10 cellular contexts compared by ENCODE assay signal in genomic region chr19:34316741-34317241, GRCh38. TPM values are rescaled to one million over a fixed set of nuclear protein-coding genes. Genes with fewer than 3 reads are reported as not detected.
A peak's percentile ranks its signal among the peaks of the same experiment; 100 is the strongest.
DNase-seq lines count a peak whose midpoint lies in the region; ATAC-seq and TF ChIP-seq lines count a peak whose summit lies in the region.
"Had no signal": no experiment of that assay in that cellular context is flagged by ENCODE, and none has a peak within 500 bp of the region (broad histone marks: within the 10 kb centered on the region; RNA-seq: fewer than 3 reads in every experiment).

No MANE protein-coding gene starts in this region.

- POLR2A ChIA-PET in PC-3 (lab: Charles Lee; ENCODE audit: unreplicated experiment) = no interaction called here

- no peaks in the 10 kb centered on the region for H3F3A ChIP-seq in PC-3 (ENCODE audit: low read length, unreplicated experiment)

- WGBS in esophagus muscularis mucosa = 84% methylated on average over 3 of the region's 3 CpGs
- WGBS in psoas muscle, 3 donors = 68 to 77% (median 72%) methylated on average over 3 of the region's 3 CpGs

- ATAC-seq in PC-3 = peak; percentile 58; the same call in 1 of the 2 replicates
- ATAC-seq in psoas muscle = peak; percentile 39 to 61 (median 54)
- no peak for ATAC-seq in GM19397 (IDR thresholded peaks at IDR 0.05; ENCODE audit: unreplicated experiment)
- no peak for ATAC-seq in GM18867 (IDR thresholded peaks at IDR 0.05; ENCODE audit: unreplicated experiment)

- H3K9me2 ChIP-seq in PC-3 (replicated peaks; ENCODE audit: low read length) = no peaks in the 10 kb centered on the region

- intact Hi-C loops in PC-3 (cut with micrococcal nuclease) = no loop called here
- intact Hi-C loops in esophagus muscularis mucosa (cut with DNase I) = no loop called here
- intact Hi-C loops in psoas muscle (cut with DNase I) = loop anchor here in 1 of 2 donors (5.0 kb wide), 1 partner anchor 39 kb away; no protein-coding TSS in a partner anchor

- H3K4me1 ChIP-seq in PC-3 (ENCODE audit: insufficient read depth, low read length) (peaks cover 16% of the 10 kb centered on the region; the same call in 1 of the 2 replicates), esophagus muscularis mucosa (peaks cover 17 to 49% (median 24%) of the 10 kb centered on the region in 4 donors), psoas muscle (peaks cover 52% of the 10 kb centered on the region)

- H4K20me1 ChIP-seq in PC-3 (ENCODE audit: low read length) = no peaks in the 10 kb centered on the region

- no peak overlapping the region for H3K4me2 ChIP-seq in PC-3 (ENCODE audit: low read length)

- H3K9me3 ChIP-seq in PC-3 (ENCODE audit: low read length) (no peaks in the 10 kb centered on the region), esophagus muscularis mucosa (no peaks in the 10 kb centered on the region), psoas muscle (no peaks in the 10 kb centered on the region)

- no peak for TF ChIP-seq POLR2A in esophagus muscularis mucosa (IDR thresholded peaks at IDR 0.05; ENCODE audit: low read depth)

- H2AFZ ChIP-seq in PC-3 (ENCODE audit: low read length) = no peak overlapping the region

- H3K36me3 ChIP-seq in PC-3 (ENCODE audit: low read depth, low read length) (no peaks in the 10 kb centered on the region), esophagus muscularis mucosa (peaks cover 8 to 20% (median 16%) of the 10 kb centered on the region in 4 donors), psoas muscle (ENCODE audit: insufficient read depth in 1 of 2, low read depth in 1 of 2) (peaks cover 0 to 18% of the 10 kb centered on the region in 2 donors)

- H3K27me3 ChIP-seq in PC-3 (ENCODE audit: low read length) (no peaks in the 10 kb centered on the region), esophagus muscularis mucosa (no peaks in the 10 kb centered on the region), psoas muscle (ENCODE audit: insufficient read depth in 3 of 3, low read length in 2 of 3) (no peaks in the 10 kb centered on the region)

- TF ChIP-seq EP300 in esophagus muscularis mucosa (IDR thresholded peaks at IDR 0.05) = no peak

- H3K79me2 ChIP-seq in PC-3 (ENCODE audit: low read length) = no peaks in the 10 kb centered on the region

- no peak for TF ChIP-seq CTCF in PC-3 (conservative IDR thresholded peaks at IDR 0.05; ENCODE audit: low read depth, low read length)
- no peak for TF ChIP-seq CTCF in esophagus muscularis mucosa (IDR thresholded peaks at IDR 0.05)
- TF ChIP-seq CTCF in psoas muscle (IDR thresholded peaks at IDR 0.05) = no peak

- H3K27ac ChIP-seq in PC-3 (ENCODE audit: low read length) = no peak overlapping the region
- H3K27ac ChIP-seq in esophagus muscularis mucosa (replicated peaks in 1 of 4) = peak overlapping the region in 3 of 4 donors; percentile 38 to 44 (median 42)
- peak overlapping the region; percentile 72 for H3K27ac ChIP-seq in psoas muscle

- no peak overlapping the region for H3K9ac ChIP-seq in PC-3 (ENCODE audit: low read length)

- H3K4me3 ChIP-seq in PC-3 (ENCODE audit: low read length) (no peak overlapping the region), esophagus muscularis mucosa (no peak overlapping the region), psoas muscle (no peak overlapping the region)

- CTCF ChIA-PET in PC-3 (lab: Charles Lee) = no interaction called here

- no TSS peak for BruUV-seq in PC-3 (replicated peaks; lab: Mats Ljungman, UMichigan)

- peak; percentile 10 for DNase-seq in COLO829 (ENCODE audit: low spot score)
- DNase-seq in PC-3 = peak; percentile 17
- no peak for DNase-seq in esophagus muscularis mucosa (ENCODE audit: extremely low spot score)
- no peak for DNase-seq in psoas muscle
- DNase-seq in NCI-H187 (lab: John Stamatoyannopoulos, UW) = no peak
- no peak for DNase-seq in anterior cingulate cortex (lab: John Stamatoyannopoulos, UW)
- DNase-seq: NCI-H1048, SIG-M5 had no signal

RNA-seq across cellular contexts. Expression of gene GPI, which starts 48.2 kb away (rescaled TPM):
- total RNA-seq in PC-3 (2014; rRNA removed) = 263 and 319 TPM in 2 replicates
- 100 to 1,000 TPM; 121 to 313 (median 212) TPM for total RNA-seq in esophagus muscularis mucosa
- total RNA-seq in psoas muscle = 100 to 1,000 TPM; 170 to 259 (median 255) TPM
- 100 to 1,000 TPM; 111 to 166 (median 125) TPM for polyA plus RNA-seq in psoas muscle

Comparison
In these comparisons a context has a peak if more than half of its experiments do, and no peak if none do; other contexts are left out.
1. DNase-seq: peak in COLO829 (single experiment) and PC-3 (single experiment); none in esophagus muscularis mucosa (single experiment), psoas muscle (0 of 2), NCI-H187 (0 of 2) and anterior cingulate cortex (0 of 58).
2. ATAC-seq: peak in PC-3 (single experiment) and psoas muscle (4 of 4); none in GM19397 (single experiment) and GM18867 (single experiment).